ENCODE assay signal across 1 cellular context in the genomic region with DNA sequence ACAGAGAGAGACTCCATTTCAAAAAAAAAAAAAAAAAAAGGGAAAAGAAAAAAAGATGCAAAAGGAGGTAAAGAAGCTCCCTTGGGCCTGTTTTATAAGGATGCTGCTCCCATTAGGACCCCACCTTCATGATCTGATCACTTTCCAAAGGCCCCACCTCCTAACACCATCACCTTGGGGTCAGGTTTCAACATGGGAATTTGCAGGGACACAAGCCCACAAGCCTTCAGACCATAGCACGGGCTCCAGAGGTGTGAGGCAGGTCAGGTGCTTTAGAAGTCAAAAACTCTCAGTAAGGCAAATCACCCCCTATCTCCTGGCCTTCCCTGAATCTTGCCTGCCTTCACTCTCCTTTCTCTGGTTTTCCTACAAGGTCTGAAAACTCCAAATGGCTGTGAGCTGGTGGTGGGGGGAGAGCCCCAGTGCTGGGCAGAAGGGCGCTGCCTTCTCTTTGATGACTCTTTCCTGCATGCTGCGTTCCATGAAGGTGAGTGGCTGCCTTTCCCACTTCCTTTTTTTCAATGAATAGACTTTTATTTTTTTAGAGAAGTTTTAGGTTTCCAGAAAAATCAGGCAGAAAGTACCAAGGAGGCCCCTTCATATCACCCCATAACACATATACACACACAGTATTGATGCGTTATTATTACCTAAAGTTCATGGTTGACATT.
TF ChIP-seq lines count a peak whose summit lies in the region.

No MANE protein-coding gene starts in this region.

TF ChIP-seq in GM23338, 12 proteins besides CTCF, POLR2A, EP300 and RAD21:
- no peak for TF ChIP-seq NANOG (IDR thresholded peaks at IDR 0.05; ENCODE audit: borderline replicate concordance)
